In genomic region chr4:38523524-38524448, GRCh38 we compare ENCODE assay signal across 1 cellular context.
A peak's percentile ranks its signal among the peaks of the same experiment; 100 is the strongest.
TF ChIP-seq lines count a peak whose summit lies in the region.

No MANE protein-coding gene starts in this region.

TF ChIP-seq in K562, 482 proteins besides CTCF, POLR2A, EP300 and RAD21 (continued from another document and continues in another):
- no peak for TF ChIP-seq BRF2 (IDR thresholded peaks at IDR 0.05; ENCODE audit: borderline replicate concordance, insufficient read depth, insufficient read length)
- TF ChIP-seq EHMT2 (IDR thresholded peaks at IDR 0.05) = no peak
- TF ChIP-seq ZHX1 (conservative IDR thresholded peaks at IDR 0.05; ENCODE audit: low read length) = no peak
- no peak for TF ChIP-seq E2F4 (CRISPR knock-in tag; IDR thresholded peaks at IDR 0.05; ENCODE audit: low read depth)
- TF ChIP-seq ZNF318 (IDR thresholded peaks at IDR 0.05; ENCODE audit: borderline replicate concordance in 1 of 2, low read depth in 1 of 2) = peak in 1 of 2 experiments; percentile 76; a peak in 2 of 4 replicates
- TF ChIP-seq TCF7L2 (IDR thresholded peaks at IDR 0.05; ENCODE audit: low read depth, low read length) = no peak
- TF ChIP-seq SNAPC5 (CRISPR knock-in tag; IDR thresholded peaks at IDR 0.05) = no peak
- no peak for TF ChIP-seq GATAD2B (IDR thresholded peaks at IDR 0.05; ENCODE audit: borderline replicate concordance)
- TF ChIP-seq DPF2 (IDR thresholded peaks at IDR 0.05) = 0 out of 2 replicates have a peak, but pooled peaks have one; percentile 42
- TF ChIP-seq ZNF3 (CRISPR knock-in tag; IDR thresholded peaks at IDR 0.05) = no peak
- no peak for TF ChIP-seq ZNF764 (CRISPR knock-in tag; IDR thresholded peaks at IDR 0.05; ENCODE audit: low read depth)
- no peak for TF ChIP-seq TSC22D4 (tag; IDR thresholded peaks at IDR 0.05)
- no peak for TF ChIP-seq GABPA (tag; conservative IDR thresholded peaks at IDR 0.05; ENCODE audit: low read depth)
- no peak for TF ChIP-seq ZNF347 (CRISPR knock-in tag; IDR thresholded peaks at IDR 0.05; ENCODE audit: low read depth)
- no peak for TF ChIP-seq SRF (CRISPR knock-in tag; IDR thresholded peaks at IDR 0.05)
- no peak for TF ChIP-seq HDAC3 (IDR thresholded peaks at IDR 0.05; ENCODE audit: borderline replicate concordance, partially characterized antibody)
- 0 out of 2 replicates have a peak, but pooled peaks have one; percentile 14 for TF ChIP-seq ZBTB40 (IDR thresholded peaks at IDR 0.05)
- TF ChIP-seq ZBTB40 (CRISPR knock-in tag; IDR thresholded peaks at IDR 0.05) = no peak
- no peak for TF ChIP-seq NFXL1 (CRISPR knock-in tag; IDR thresholded peaks at IDR 0.05)
- no peak for TF ChIP-seq CLOCK (CRISPR knock-in tag; IDR thresholded peaks at IDR 0.05; ENCODE audit: borderline replicate concordance)
- TF ChIP-seq SMAD2 (IDR thresholded peaks at IDR 0.05; ENCODE audit: low read depth, low read length) = no peak
- TF ChIP-seq SAFB2 (IDR thresholded peaks at IDR 0.05; ENCODE audit: borderline replicate concordance, low read depth, low read length, severe bottlenecking) = no peak
- no peak for TF ChIP-seq NR1H2 (CRISPR knock-in tag; IDR thresholded peaks at IDR 0.05)
- 0 out of 2 replicates have a peak, but pooled peaks have one; percentile 7 for TF ChIP-seq PTTG1 (tag; IDR thresholded peaks at IDR 0.05; ENCODE audit: low read depth)
